ENCODE assay signal across 8 cellular contexts in the genomic region with DNA sequence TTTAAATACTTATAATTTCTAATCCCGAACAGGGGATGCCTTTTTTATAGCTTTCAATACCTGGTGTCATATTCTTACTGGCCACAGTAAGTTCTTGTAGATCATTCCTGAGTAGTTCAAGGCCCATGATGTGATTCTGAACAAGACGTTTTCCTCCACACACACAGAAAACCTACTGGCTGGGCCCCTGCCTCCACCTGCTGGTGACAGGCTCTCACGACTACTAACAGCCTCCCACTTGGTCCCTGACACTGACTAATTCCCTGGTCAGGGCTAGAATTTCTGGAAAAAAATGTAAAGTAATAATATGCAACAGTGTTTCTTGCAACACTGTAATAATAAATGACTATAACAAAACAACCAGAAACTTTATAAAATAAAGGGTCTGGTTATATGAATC. TPM values are rescaled to one million over a fixed set of nuclear protein-coding genes. Genes with fewer than 3 reads are reported as not detected.
DNase-seq lines count a peak whose midpoint lies in the region; ATAC-seq, FAIRE-seq and TF ChIP-seq lines count a peak whose summit lies in the region.

No MANE protein-coding gene starts in this region.

- intact Hi-C loops in dorsolateral prefrontal cortex (cut with DNase I) = loop anchor here (1.0 to 10.0 kb wide), 6 partner anchors 198 to 630 kb away; a partner anchor contains a TSS
- intact Hi-C loops in lower leg skin (cut with DNase I; ENCODE audit: low total_unique reads) = loop anchor here (10.0 kb wide), 2 partner anchors 298 to 542 kb away; no protein-coding TSS in a partner anchor
- intact Hi-C loops in testis (cut with DNase I; ENCODE audit: low total_unique reads) = loop anchor here (5.0 kb wide), 1 partner anchor 305 kb away; no protein-coding TSS in a partner anchor

- peak; percentile 92 for ATAC-seq in SK-N-SH treated with all-trans-retinoic acid at 6 μM for 48 hours
- no peak for ATAC-seq in HG02840 (IDR thresholded peaks at IDR 0.05; ENCODE audit: low FRiP score, unreplicated experiment)

- no peaks in the 10 kb centered on the region for H3K9me3 ChIP-seq in testis

- H3K4me3 ChIP-seq in LNCaP clone FGC (ENCODE audit: low read depth, low read length) (no peak overlapping the region), dorsolateral prefrontal cortex (no peak overlapping the region), lower leg skin (ENCODE audit: low read depth, poor library complexity, severe bottlenecking) (no peak overlapping the region), testis (no peak overlapping the region)

- H3K27ac ChIP-seq in dorsolateral prefrontal cortex = no peak overlapping the region
- no peak overlapping the region for H3K27ac ChIP-seq in testis

- H3K4me1 ChIP-seq in testis = no peaks in the 10 kb centered on the region

- FAIRE-seq in GM12892 (lab: Jason Lieb, UNC) = no peak

- peak; percentile 89 for DNase-seq in AG08395 (ENCODE audit: low spot score)
- DNase-seq in GM12892 (ENCODE audit: insufficient read length) = peak; percentile 65
- peak; percentile 36 for DNase-seq in LNCaP clone FGC (ENCODE audit: low read depth)
- DNase-seq in dorsolateral prefrontal cortex = peak in 8 of 10 donors; percentile 30 to 74 (median 64)
- DNase-seq in lower leg skin (ENCODE audit: low spot score in 2 of 2) = peak; percentile 39 to 80
- peak; percentile 72 for DNase-seq in testis

- TF ChIP-seq POLR2A in GM12892 (IDR thresholded peaks at IDR 0.05; ENCODE audit: low read depth, low read length) (no peak), lower leg skin (IDR thresholded peaks at IDR 0.05) (no peak), testis (IDR thresholded peaks at IDR 0.05) (no peak)

- peak; percentile 85 for TF ChIP-seq CTCF in LNCaP clone FGC (IDR thresholded peaks at IDR 0.05; ENCODE audit: control insufficient read depth, extremely low read depth, insufficient read depth)
- peak in 54 of 56 donors; percentile 15 to 70 (median 58) for TF ChIP-seq CTCF in dorsolateral prefrontal cortex (IDR thresholded peaks at IDR 0.05 in 54 of 56, conservative IDR thresholded peaks at IDR 0.05 in 2 of 56; ENCODE audit: low read depth in 1 of 56, partially characterized antibody in 56 of 56)
- no peak for TF ChIP-seq CTCF in lower leg skin (IDR thresholded peaks at IDR 0.05)
- peak in 2 of 3 experiments; percentile 51 to 58 for TF ChIP-seq CTCF in testis (IDR thresholded peaks at IDR 0.05)

- no peaks in the 10 kb centered on the region for H3K36me3 ChIP-seq in testis (ENCODE audit: low read depth, missing control alignments)

- H3K27me3 ChIP-seq in dorsolateral prefrontal cortex (no peaks in the 10 kb centered on the region), testis (no peaks in the 10 kb centered on the region)

- 14 to 19% methylated on average over 3 of the region's 3 CpGs for WGBS in lower leg skin, 2 donors
- WGBS in testis, 2 donors = 26 to 47% methylated on average over 3 of the region's 3 CpGs

TF ChIP-seq in SK-N-SH treated with all-trans-retinoic acid at 6 μM for 48 hours, 23 proteins besides CTCF, POLR2A, EP300 and RAD21:
- TF ChIP-seq ZNF8 (CRISPR knock-in tag; IDR thresholded peaks at IDR 0.05) (no peak), ZFP3 (CRISPR knock-in tag; IDR thresholded peaks at IDR 0.05) (no peak), OSR1 (CRISPR knock-in tag; IDR thresholded peaks at IDR 0.05) (no peak)
- TF ChIP-seq, protein P1, sequence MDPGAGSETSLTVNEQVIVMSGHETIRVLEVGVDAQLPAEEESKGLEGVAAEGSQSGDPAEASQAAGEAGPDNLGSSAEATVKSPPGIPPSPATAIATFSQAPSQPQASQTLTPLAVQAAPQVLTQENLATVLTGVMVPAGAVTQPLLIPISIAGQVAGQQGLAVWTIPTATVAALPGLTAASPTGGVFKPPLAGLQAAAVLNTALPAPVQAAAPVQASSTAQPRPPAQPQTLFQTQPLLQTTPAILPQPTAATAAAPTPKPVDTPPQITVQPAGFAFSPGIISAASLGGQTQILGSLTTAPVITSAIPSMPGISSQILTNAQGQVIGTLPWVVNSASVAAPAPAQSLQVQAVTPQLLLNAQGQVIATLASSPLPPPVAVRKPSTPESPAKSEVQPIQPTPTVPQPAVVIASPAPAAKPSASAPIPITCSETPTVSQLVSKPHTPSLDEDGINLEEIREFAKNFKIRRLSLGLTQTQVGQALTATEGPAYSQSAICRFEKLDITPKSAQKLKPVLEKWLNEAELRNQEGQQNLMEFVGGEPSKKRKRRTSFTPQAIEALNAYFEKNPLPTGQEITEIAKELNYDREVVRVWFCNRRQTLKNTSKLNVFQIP (CRISPR knock-in tag; IDR thresholded peaks at IDR 0.05; ENCODE audit: borderline replicate concordance, low read depth) = no peak

RNA-seq across cellular contexts. Expression of a gene that starts 50.4 kb away (rescaled TPM):
- not detected for polyA plus RNA-seq in GM12892 (2012; ENCODE audit: missing spikeins)
- total RNA-seq in dorsolateral prefrontal cortex (under 1 TPM in 27 of 120 experiments, not detected in 93; 0.10 to 0.89 (median 0.15) TPM), lower leg skin (10 to 100 TPM; 61.0 to 88.1 (median 68.2) TPM), testis (10 to 100 TPM in 1 of 2 donors, 1 to 10 TPM in 1; 5.9 to 10.2 TPM)
- polyA plus RNA-seq in testis (ENCODE audit: insufficient read depth, low read depth, low replicate concordance) = 3.9 TPM

Comparison
In these comparisons a context has a peak if more than half of its experiments do, and no peak if none do; other contexts are left out.
1. DNase-seq: peak in every context shown above with its lines; median percentile 89 in AG08395; 72 in testis; 65 in GM12892; 64 in dorsolateral prefrontal cortex; 60 in lower leg skin; 36 in LNCaP clone FGC.
2. CTCF ChIP-seq: peak in LNCaP clone FGC (single experiment), dorsolateral prefrontal cortex (54 of 56) and testis (2 of 3); none in lower leg skin (0 of 3).
3. RNA of a gene that starts 50.4 kb away (total RNA-seq): 61.0 to 88.1 TPM in lower leg skin; 5.9 to 10.2 TPM in testis and 0.10 to 0.89 TPM in dorsolateral prefrontal cortex; every median in the first group is over 4 times any median in the second.